18 cellular contexts compared by ENCODE assay signal in genomic region chr10:119758448-119758847, GRCh38. TPM values are rescaled to one million over a fixed set of nuclear protein-coding genes. Genes with fewer than 3 reads are reported as not detected.
DNase-seq lines count a peak whose midpoint lies in the region; ATAC-seq and TF ChIP-seq lines count a peak whose summit lies in the region.
"Had no signal": no experiment of that assay in that cellular context is flagged by ENCODE, and none has a peak within 500 bp of the region (broad histone marks: within the 10 kb centered on the region; RNA-seq: fewer than 3 reads in every experiment).

No MANE protein-coding gene starts in this region.

- no peak for DNase-seq in Caco-2
- peak; percentile 41 for DNase-seq in mesenchymal stem cell
- no peak for DNase-seq in sigmoid colon
- no peak for DNase-seq in WERI-Rb-1
- DNase-seq in SHP77 (lab: John Stamatoyannopoulos, UW), result no peak
- DNase-seq in T-cell, result no peak
- no peak for DNase-seq in kidney tubule cell (ENCODE audit: low spot score)
- DNase-seq: ACHN; CD8-positive, alpha-beta T cell; DMS 273 treated with DMSO at 0.1 percent for 48 hours; DMS53; DND-41; EL; H9 had no signal

- H3K4me1 ChIP-seq in Caco-2 (peaks cover 10% of the 10 kb centered on the region), mesenchymal stem cell (ENCODE audit: control insufficient read depth, insufficient read depth, low read depth, low read length) (peaks cover 15% of the 10 kb centered on the region), sigmoid colon (peaks cover 0 to 75% (median 66%) of the 10 kb centered on the region in 4 donors)

- POLR2A ChIA-PET in Caco-2 (lab: Charles Lee), result no interaction called here
- POLR2A ChIA-PET in T-cell (lab: Charles Lee), result no interaction called here

- H3K9me3 Mint-ChIP-seq in Caco-2 (ENCODE audit: unreplicated experiment), result no peaks in the 10 kb centered on the region
- H3K9me3 Mint-ChIP-seq in brain, result no peaks in the 10 kb centered on the region
- no peaks in the 10 kb centered on the region for H3K9me3 Mint-ChIP-seq in T-cell
- H3K9me3 Mint-ChIP-seq: CD8-positive, alpha-beta T cell; H9; IgD-negative memory B cell had no signal

- H3K79me1 ChIP-seq in mesenchymal stem cell (replicated peaks; ENCODE audit: low read length, poor library complexity, severe bottlenecking), result peaks cover 12% of the 10 kb centered on the region

- peak overlapping the region; percentile 30 for H3K27ac Mint-ChIP-seq in Caco-2 (ENCODE audit: unreplicated experiment)
- peak overlapping the region in 3 of 5 experiments; percentile 2 to 86 (median 12) for H3K27ac Mint-ChIP-seq in brain
- H3K27ac Mint-ChIP-seq in T-cell, result no peak overlapping the region
- H3K27ac Mint-ChIP-seq: CD8-positive, alpha-beta T cell had no signal

- intact Hi-C loops in Caco-2 (cut with micrococcal nuclease; ENCODE audit: unreplicated experiment) (no loop called here), sigmoid colon (cut with DNase I) (no loop called here)

- no peak overlapping the region for H3K18ac ChIP-seq in mesenchymal stem cell (ENCODE audit: low read depth in 1 of 2, low read length in 2 of 2)

- no peaks in the 10 kb centered on the region for H3K27me3 Mint-ChIP-seq in Caco-2 (ENCODE audit: insufficient read depth, unreplicated experiment)
- H3K27me3 Mint-ChIP-seq in brain, result peaks cover 3% of the 10 kb centered on the region
- H3K27me3 Mint-ChIP-seq in T-cell, result no peaks in the 10 kb centered on the region
- H3K27me3 Mint-ChIP-seq: IgD-negative memory B cell had no signal

- H2BK120ac ChIP-seq in mesenchymal stem cell (ENCODE audit: low read depth, low read length), result no peak overlapping the region

- H2BK5ac ChIP-seq in mesenchymal stem cell (ENCODE audit: low read depth, low read length, poor library complexity, severe bottlenecking), result no peak overlapping the region

- H3K4me3 ChIP-seq in Caco-2 (ENCODE audit: low read depth, low read length), result no peak overlapping the region
- H3K4me3 ChIP-seq in mesenchymal stem cell (ENCODE audit: insufficient read depth in 1 of 2, low read depth in 1 of 2, low read length in 2 of 2), result no peak overlapping the region
- H3K4me3 ChIP-seq in sigmoid colon, result no peak overlapping the region
- no peak overlapping the region for H3K4me3 ChIP-seq in WERI-Rb-1 (ENCODE audit: low read depth, low read length)

- no peak overlapping the region for H3K23ac ChIP-seq in mesenchymal stem cell (ENCODE audit: low read length in 2 of 2)

- H3K36me3 ChIP-seq in Caco-2 (ENCODE audit: control insufficient read depth, insufficient read depth, low read length), result peaks cover 2% of the 10 kb centered on the region; the same call in 1 of the 2 replicates
- H3K36me3 ChIP-seq in mesenchymal stem cell (ENCODE audit: control insufficient read depth in 1 of 2, insufficient read depth in 2 of 2, low read depth in 1 of 2, low read length in 2 of 2), result peaks cover 0 to 2% of the 10 kb centered on the region in 2 experiments
- no peaks in the 10 kb centered on the region for H3K36me3 ChIP-seq in sigmoid colon
- peaks cover under 1% of the 10 kb centered on the region for H3K36me3 ChIP-seq in WERI-Rb-1

- no peaks in the 10 kb centered on the region for H3K9me3 ChIP-seq in Caco-2
- no peaks in the 10 kb centered on the region for H3K9me3 ChIP-seq in mesenchymal stem cell (ENCODE audit: control insufficient read depth, low read length)
- no peaks in the 10 kb centered on the region for H3K9me3 ChIP-seq in sigmoid colon
- no peaks in the 10 kb centered on the region for H3K9me3 ChIP-seq in WERI-Rb-1 (ENCODE audit: severe bottlenecking)

- no peak overlapping the region for H2BK12ac ChIP-seq in mesenchymal stem cell (ENCODE audit: low read length in 2 of 2)

- no peak for ATAC-seq in T-cell (replicated peaks in 1 of 4)
- ATAC-seq: CD8-positive, alpha-beta T cell; HepG2 had no signal

- no peak for TF ChIP-seq POLR2A in sigmoid colon (IDR thresholded peaks at IDR 0.05)

- H3K4me2 ChIP-seq in mesenchymal stem cell (ENCODE audit: low read length, poor library complexity, severe bottlenecking), result no peak overlapping the region

- no peak overlapping the region for H3K14ac ChIP-seq in mesenchymal stem cell (ENCODE audit: low read length in 2 of 2)

- H4K91ac ChIP-seq in mesenchymal stem cell (ENCODE audit: low read length), result no peak overlapping the region

- H3K4me3 Mint-ChIP-seq in Caco-2 (ENCODE audit: unreplicated experiment) (no peak overlapping the region), brain (no peak overlapping the region), T-cell (no peak overlapping the region)
- H3K4me3 Mint-ChIP-seq: CD8-positive, alpha-beta T cell; H9 had no signal

- no peak for TF ChIP-seq EP300 in sigmoid colon (IDR thresholded peaks at IDR 0.05)

- H2BK15ac ChIP-seq in mesenchymal stem cell (ENCODE audit: low read depth, poor library complexity, severe bottlenecking), result no peak overlapping the region

- H3K4ac ChIP-seq in mesenchymal stem cell (ENCODE audit: low read depth in 1 of 2, low read length in 2 of 2), result no peak overlapping the region

- TF ChIP-seq CTCF in Caco-2 (IDR thresholded peaks at IDR 0.05; ENCODE audit: insufficient read depth in 1 of 2, low read depth in 1 of 2, low read length in 1 of 2, severe bottlenecking in 1 of 2, unreplicated experiment in 1 of 2) (no peak), brain (conservative IDR thresholded peaks at IDR 0.05) (no peak), sigmoid colon (IDR thresholded peaks at IDR 0.05) (no peak), WERI-Rb-1 (IDR thresholded peaks at IDR 0.05; ENCODE audit: low read depth, low read length) (no peak)

- no peak overlapping the region for H3K27ac ChIP-seq in mesenchymal stem cell (ENCODE audit: low read length, poor library complexity, severe bottlenecking)
- peak overlapping the region in 3 of 4 donors; percentile 1 to 81 (median 79) for H3K27ac ChIP-seq in sigmoid colon
- H3K27ac ChIP-seq in WERI-Rb-1, result no peak overlapping the region
- H3K27ac ChIP-seq: C4-2B had no signal

- peaks cover 15% of the 10 kb centered on the region for H3K36me3 Mint-ChIP-seq in Caco-2 (ENCODE audit: insufficient read depth, unreplicated experiment)
- H3K36me3 Mint-ChIP-seq in brain, result peaks cover 22% of the 10 kb centered on the region
- H3K36me3 Mint-ChIP-seq in T-cell, result peaks cover 18% of the 10 kb centered on the region

- H3K27me3 ChIP-seq in Caco-2 (replicated peaks; ENCODE audit: control insufficient read depth, insufficient read depth, low read length) (no peaks in the 10 kb centered on the region), mesenchymal stem cell (ENCODE audit: control insufficient read depth in 1 of 2, insufficient read depth in 1 of 2, low read length in 2 of 2) (no peaks in the 10 kb centered on the region), sigmoid colon (no peaks in the 10 kb centered on the region), WERI-Rb-1 (ENCODE audit: insufficient read depth, low read depth, severe bottlenecking) (no peaks in the 10 kb centered on the region)

- no peak overlapping the region for H2AFZ ChIP-seq in mesenchymal stem cell (ENCODE audit: low read depth, low read length)

- 82% methylated on average over 2 of the region's 3 CpGs for WGBS in mesenchymal stem cell
- 90% methylated on average over 3 of the region's 3 CpGs for WGBS in sigmoid colon, 2 donors

- H3K9ac ChIP-seq in mesenchymal stem cell (ENCODE audit: low read length), result no peak overlapping the region

- BruUV-seq in Caco-2 (replicated peaks; lab: Mats Ljungman, UMichigan), result no TSS peak

- CTCF ChIA-PET in Caco-2 (lab: Charles Lee) (no interaction called here), T-cell (lab: Charles Lee) (interaction anchor here in 1 of 2 donors (0.6 kb wide), 1 partner anchor 29 kb away, joined by 3 read pairs; no protein-coding TSS in a partner anchor)

- peak overlapping the region; percentile 49 for H2AK5ac ChIP-seq in mesenchymal stem cell (ENCODE audit: low read length, severe bottlenecking)

- no peak overlapping the region for H4K8ac ChIP-seq in mesenchymal stem cell (ENCODE audit: low read length)

- H3K4me1 Mint-ChIP-seq in Caco-2 (ENCODE audit: low read depth, unreplicated experiment), result peaks cover 12% of the 10 kb centered on the region
- peaks cover 24% of the 10 kb centered on the region for H3K4me1 Mint-ChIP-seq in brain
- peaks cover 0 to 5% (median 0%) of the 10 kb centered on the region in 3 donors for H3K4me1 Mint-ChIP-seq in T-cell

RNA-seq across cellular contexts. Expression of gene INPP5F, which starts 32.6 kb away (rescaled TPM):
- 26.4 and 26.9 TPM in 2 replicates for total RNA-seq in Caco-2 (2022)
- polyA plus RNA-seq in brain (ENCODE audit: insufficient read depth, low read depth, low replicate concordance), result 14.4 TPM
- polyA plus RNA-seq in mesenchymal stem cell (2013, experiment 1 of 2), result 24.1 TPM
- 25.7 TPM for polyA plus RNA-seq in mesenchymal stem cell (2013, experiment 2 of 2)
- 10 to 100 TPM; 16.0 to 22.2 (median 19.2) TPM for total RNA-seq in sigmoid colon
- 1 to 10 TPM; 4.4 to 7.7 (median 6.6) TPM for polyA plus RNA-seq in sigmoid colon
- 10 to 100 TPM in 2 of 5 donors, 1 to 10 TPM in 3; 7.3 to 13.7 (median 9.8) TPM for total RNA-seq in T-cell

Comparison
In these comparisons a context has a peak if more than half of its experiments do, and no peak if none do; other contexts are left out.
1. H3K27ac Mint-ChIP-seq: peak in Caco-2 (single experiment) and brain (3 of 5); none in T-cell (0 of 2).
2. H3K27ac ChIP-seq: peak in sigmoid colon (3 of 4); none in mesenchymal stem cell (single experiment) and WERI-Rb-1 (single experiment).